Comparison of ENCODE assay signal across 9 cellular contexts in the genomic region with DNA sequence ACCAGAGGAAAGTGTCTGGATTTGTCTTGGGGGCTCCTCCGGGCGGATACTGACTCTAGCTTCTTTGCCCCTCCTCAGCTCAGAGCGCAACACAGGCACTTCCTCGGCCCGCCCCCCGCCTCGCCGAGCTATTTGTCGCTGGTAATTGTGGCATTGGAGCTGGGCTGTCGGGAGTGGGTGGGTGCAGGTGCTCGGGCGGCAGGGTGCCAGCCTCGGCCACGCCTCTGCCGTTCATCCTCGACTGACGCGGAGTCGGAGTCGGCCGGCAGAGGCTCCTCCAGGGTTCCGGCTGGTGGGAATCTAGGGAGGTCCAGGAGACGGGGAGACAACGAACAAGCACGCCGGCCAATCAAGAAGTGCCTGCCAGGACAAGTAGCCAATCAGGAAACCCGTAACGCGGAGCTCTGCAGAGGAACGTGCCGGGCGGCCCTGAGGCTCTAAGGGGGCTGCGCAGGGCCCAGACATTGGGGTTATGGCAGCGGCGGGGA. TPM values are rescaled to one million over a fixed set of nuclear protein-coding genes. Genes with fewer than 3 reads are reported as not detected.
A peak's percentile ranks its signal among the peaks of the same experiment; 100 is the strongest.
DNase-seq lines count a peak whose midpoint lies in the region; ATAC-seq and TF ChIP-seq lines count a peak whose summit lies in the region.
"Had no signal": no experiment of that assay in that cellular context is flagged by ENCODE, and none has a peak within 500 bp of the region (broad histone marks: within the 10 kb centered on the region; RNA-seq: fewer than 3 reads in every experiment).

No MANE protein-coding gene starts in this region.

- BruUV-seq in HCT116 (replicated peaks; lab: Mats Ljungman, UMichigan): no TSS peak

- no peak for TF ChIP-seq POLR2A in HCT116 (IDR thresholded peaks at IDR 0.05; ENCODE audit: borderline replicate concordance, extremely low read depth, insufficient read depth, insufficient read length)

- H3K27me3 ChIP-seq in HCT116 (ENCODE audit: insufficient read depth, low read length): no peaks in the 10 kb centered on the region
- peaks cover 0 to 2% (median 0%) of the 10 kb centered on the region in 3 experiments for H3K27me3 ChIP-seq in neuronal stem cell (ENCODE audit: control insufficient read depth in 3 of 3, insufficient read depth in 3 of 3, low read depth in 1 of 3, low read length in 3 of 3)

- H3K14ac ChIP-seq in neuronal stem cell (ENCODE audit: low read length): no peak overlapping the region

- H3K79me2 ChIP-seq in HCT116 (ENCODE audit: insufficient read depth, low read length): no peaks in the 10 kb centered on the region

- no CpG with 5 or more reads among the region's 35 CpGs for WGBS in neuronal stem cell (ENCODE audit: extremely low coverage in 2 of 2, insufficient read length in 2 of 2, insufficient replicate concordance in 1 of 2), 2 donors

- POLR2A ChIA-PET in HCT116 (lab: Charles Lee): no interaction called here

- DNase-seq in 8988T (peak; percentile 93), HCT116 (ENCODE audit: low read depth, low spot score) (no peak), NCI-H748 (lab: John Stamatoyannopoulos, UW; ENCODE audit: unreplicated experiment) (peak; percentile 93), fibroblast of villous mesenchyme (ENCODE audit: low read depth) (peak; percentile 82), neuronal stem cell (ENCODE audit: low spot score) (peak; percentile 56)
- peak; percentile 73 for DNase-seq in activated effector memory CD4-positive, alpha-beta T cell treated with anti-CD3 and anti-CD28 coated beads, Interleukin-2, amount 50 U/mL, for 16 hours

- no peak overlapping the region for H3K9ac ChIP-seq in HCT116 (ENCODE audit: low read length)
- no peak overlapping the region for H3K9ac ChIP-seq in neuronal stem cell (ENCODE audit: low read depth, low read length, poor library complexity)

- no peaks in the 10 kb centered on the region for H3K79me1 ChIP-seq in neuronal stem cell (ENCODE audit: low read depth, low read length)

- H3K18ac ChIP-seq in neuronal stem cell (ENCODE audit: low read length): no peak overlapping the region

- no peak overlapping the region for H2AK5ac ChIP-seq in neuronal stem cell (ENCODE audit: low read depth, low read length)

- TF ChIP-seq CTCF in HCT116 (IDR thresholded peaks at IDR 0.05 in 2 of 3, conservative IDR thresholded peaks at IDR 0.05 in 1 of 3; ENCODE audit: borderline replicate concordance in 1 of 3, insufficient read depth in 1 of 3, low read depth in 2 of 3, low read length in 2 of 3) (no peak), fibroblast of villous mesenchyme (IDR thresholded peaks at IDR 0.05; ENCODE audit: insufficient read depth, low read depth, low read length) (no peak)

- no peaks in the 10 kb centered on the region for H3K4me1 ChIP-seq in HCT116 (ENCODE audit: control insufficient read depth in 1 of 2, insufficient read depth in 2 of 2, low read length in 2 of 2)
- H3K4me1 ChIP-seq in neuronal stem cell (ENCODE audit: control insufficient read depth in 2 of 2, insufficient read depth in 1 of 2, low read depth in 1 of 2, low read length in 2 of 2): peaks cover 2 to 6% of the 10 kb centered on the region in 2 donors

- H2BK15ac ChIP-seq in neuronal stem cell (ENCODE audit: low read length): no peak overlapping the region

- H3K36me3 ChIP-seq in HCT116 (ENCODE audit: control insufficient read depth in 1 of 2, insufficient read depth in 2 of 2, low read length in 2 of 2) (no peaks in the 10 kb centered on the region), neuronal stem cell (replicated peaks in 1 of 2; ENCODE audit: control insufficient read depth in 2 of 2, insufficient read depth in 2 of 2, low read length in 2 of 2) (no peaks in the 10 kb centered on the region)

- no peak overlapping the region for H3K4me2 ChIP-seq in HCT116 (ENCODE audit: low read length)
- H3K4me2 ChIP-seq in neuronal stem cell (ENCODE audit: insufficient read depth, low read length, poor library complexity, severe bottlenecking): peak overlapping the region; percentile 62

- CTCF ChIA-PET in HCT116 (lab: Charles Lee): no interaction called here

- H2BK12ac ChIP-seq in neuronal stem cell (ENCODE audit: low read length): no peak overlapping the region

- intact Hi-C loops in HCT116 (cut with micrococcal nuclease): no loop called here

- TF ChIP-seq RAD21 in HCT116 (IDR thresholded peaks at IDR 0.05; ENCODE audit: low read depth): no peak

- no peak overlapping the region for H3K4me3 ChIP-seq in HCT116 (replicated peaks in 1 of 2; ENCODE audit: low read depth in 1 of 2, low read length in 2 of 2)
- peak overlapping the region; percentile 50 for H3K4me3 ChIP-seq in fibroblast of villous mesenchyme (ENCODE audit: low read depth, low read length)
- peak overlapping the region; percentile 45 to 75 for H3K4me3 ChIP-seq in neuronal stem cell (ENCODE audit: low read length in 2 of 2)

- no peak overlapping the region for H4K91ac ChIP-seq in neuronal stem cell (ENCODE audit: low read depth, low read length, poor library complexity)

- H3K4ac ChIP-seq in neuronal stem cell (ENCODE audit: low read length): no peak overlapping the region

- no peaks in the 10 kb centered on the region for H3K9me2 ChIP-seq in HCT116 (ENCODE audit: insufficient read depth)

- ATAC-seq in HCT116 (peak; percentile 64), esophagus mucosa (no peak), GM18873 (IDR thresholded peaks at IDR 0.05; ENCODE audit: low FRiP score, unreplicated experiment) (no peak)

- H4K20me1 ChIP-seq in HCT116 (ENCODE audit: insufficient read depth): no peaks in the 10 kb centered on the region

- H4K8ac ChIP-seq in neuronal stem cell (ENCODE audit: low read depth, low read length): no peak overlapping the region

- H3K9me3 ChIP-seq in HCT116 (ENCODE audit: control insufficient read depth in 1 of 2, insufficient read depth in 1 of 2, low read depth in 1 of 2, low read length in 2 of 2) (no peaks in the 10 kb centered on the region), neuronal stem cell (replicated peaks in 1 of 2; ENCODE audit: control insufficient read depth in 2 of 2, insufficient read depth in 1 of 2, low read depth in 1 of 2, low read length in 2 of 2) (no peaks in the 10 kb centered on the region)

- no peak overlapping the region for H3K23ac ChIP-seq in neuronal stem cell (ENCODE audit: low read depth, low read length, poor library complexity)

- H2BK120ac ChIP-seq in neuronal stem cell (ENCODE audit: low read depth, low read length): no peak overlapping the region

- no peak overlapping the region for H2BK5ac ChIP-seq in neuronal stem cell (ENCODE audit: low read length)

- no peak overlapping the region for H3K27ac ChIP-seq in HCT116 (ENCODE audit: low read depth, low read length)
- no peak overlapping the region for H3K27ac ChIP-seq in neuronal stem cell (replicated peaks; ENCODE audit: low read length)
- H3K27ac ChIP-seq: epithelial cell of prostate had no signal

- RAD21 ChIA-PET in HCT116 (lab: Charles Lee; ENCODE audit: low non-redundant PET in 1 of 2, low total read pairs in 2 of 2, uncharacterized antibody in 2 of 2, unreplicated experiment in 2 of 2): no interaction called here

- H2AFZ ChIP-seq in HCT116 (ENCODE audit: low read depth, low read length, poor library complexity, severe bottlenecking): no peak overlapping the region
- H2AFZ ChIP-seq in neuronal stem cell (ENCODE audit: low read length): peak overlapping the region; percentile 82

TF ChIP-seq in HCT116, 20 proteins besides CTCF, POLR2A, EP300 and RAD21 (continues in another document):
- TF ChIP-seq, protein P1, sequence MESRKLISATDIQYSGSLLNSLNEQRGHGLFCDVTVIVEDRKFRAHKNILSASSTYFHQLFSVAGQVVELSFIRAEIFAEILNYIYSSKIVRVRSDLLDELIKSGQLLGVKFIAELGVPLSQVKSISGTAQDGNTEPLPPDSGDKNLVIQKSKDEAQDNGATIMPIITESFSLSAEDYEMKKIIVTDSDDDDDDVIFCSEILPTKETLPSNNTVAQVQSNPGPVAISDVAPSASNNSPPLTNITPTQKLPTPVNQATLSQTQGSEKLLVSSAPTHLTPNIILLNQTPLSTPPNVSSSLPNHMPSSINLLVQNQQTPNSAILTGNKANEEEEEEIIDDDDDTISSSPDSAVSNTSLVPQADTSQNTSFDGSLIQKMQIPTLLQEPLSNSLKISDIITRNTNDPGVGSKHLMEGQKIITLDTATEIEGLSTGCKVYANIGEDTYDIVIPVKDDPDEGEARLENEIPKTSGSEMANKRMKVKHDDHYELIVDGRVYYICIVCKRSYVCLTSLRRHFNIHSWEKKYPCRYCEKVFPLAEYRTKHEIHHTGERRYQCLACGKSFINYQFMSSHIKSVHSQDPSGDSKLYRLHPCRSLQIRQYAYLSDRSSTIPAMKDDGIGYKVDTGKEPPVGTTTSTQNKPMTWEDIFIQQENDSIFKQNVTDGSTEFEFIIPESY (IDR thresholded peaks at IDR 0.05; ENCODE audit: extremely low read depth, insufficient replicate concordance, low read length): no peak
- no peak for TF ChIP-seq EZH2phosphoT487 (IDR thresholded peaks at IDR 0.05; ENCODE audit: borderline replicate concordance)
- no peak for TF ChIP-seq EGR1 (IDR thresholded peaks at IDR 0.05; ENCODE audit: low read depth)
- TF ChIP-seq CEBPB (IDR thresholded peaks at IDR 0.05; ENCODE audit: low read depth): no peak
- no peak for TF ChIP-seq ZNF274 (IDR thresholded peaks at IDR 0.05; ENCODE audit: low read depth, low read length)
- TF ChIP-seq SRF (IDR thresholded peaks at IDR 0.05; ENCODE audit: low read depth): no peak

RNA-seq across cellular contexts. Expression of gene SYN1, which starts 3.9 kb away (rescaled TPM):
- total RNA-seq in HCT116 (2021; ENCODE audit: unreplicated experiment) (0.86 TPM), fibroblast of villous mesenchyme (0.32 TPM in 1 of 2 replicates, not detected in the other), esophagus mucosa (0.16 TPM)
- 0.30 and 0.40 TPM in 2 replicates for polyA plus RNA-seq in HCT116 (2012)
- 3.6 TPM for polyA plus RNA-seq in neuronal stem cell (2013, experiment 1 of 2)
- 4.0 TPM for polyA plus RNA-seq in neuronal stem cell (2013, experiment 2 of 2)

RNA-seq across cellular contexts. Expression of gene CFP, which starts 6.1 kb away (rescaled TPM):
- total RNA-seq in HCT116 (2021; ENCODE audit: unreplicated experiment) (1.3 TPM), fibroblast of villous mesenchyme (under 0.01 and 0.32 TPM in 2 replicates), esophagus mucosa (0.48 TPM)
- polyA plus RNA-seq in HCT116 (2012): 0.99 and 1.0 TPM in 2 replicates
- polyA plus RNA-seq in neuronal stem cell (2013, experiment 1 of 2): 0.25 TPM
- 0.24 TPM for polyA plus RNA-seq in neuronal stem cell (2013, experiment 2 of 2)

RNA-seq across cellular contexts. Expression of gene ELK1, which starts 26.8 kb away (rescaled TPM):
- total RNA-seq in HCT116 (2021; ENCODE audit: unreplicated experiment) (57.0 TPM), fibroblast of villous mesenchyme (21.2 and 22.5 TPM in 2 replicates), esophagus mucosa (17.5 TPM)
- polyA plus RNA-seq in HCT116 (2012): 25.2 and 26.1 TPM in 2 replicates
- polyA plus RNA-seq in neuronal stem cell (2013, experiment 1 of 2): 28.0 TPM
- polyA plus RNA-seq in neuronal stem cell (2013, experiment 2 of 2): 28.5 TPM

RNA-seq across cellular contexts. Expression of gene UXT, which starts 35.4 kb away (rescaled TPM):
- total RNA-seq in HCT116 (2021; ENCODE audit: unreplicated experiment) (106 TPM), fibroblast of villous mesenchyme (91.5 and 101 TPM in 2 replicates), esophagus mucosa (67.5 TPM)
- polyA plus RNA-seq in HCT116 (2012): 175 and 192 TPM in 2 replicates
- 125 TPM for polyA plus RNA-seq in neuronal stem cell (2013, experiment 1 of 2)
- 121 TPM for polyA plus RNA-seq in neuronal stem cell (2013, experiment 2 of 2)

RNA-seq across cellular contexts. Expression of gene TIMP1, which starts 41.3 kb away (rescaled TPM):
- total RNA-seq in HCT116 (2021; ENCODE audit: unreplicated experiment) (225 TPM), fibroblast of villous mesenchyme (331 and 493 TPM in 2 replicates), esophagus mucosa (51.4 TPM)
- 464 and 491 TPM in 2 replicates for polyA plus RNA-seq in HCT116 (2012)
- 75.3 TPM for polyA plus RNA-seq in neuronal stem cell (2013, experiment 1 of 2)
- 72.6 TPM for polyA plus RNA-seq in neuronal stem cell (2013, experiment 2 of 2)

Comparison
In these comparisons a context has a peak if more than half of its experiments do, and no peak if none do; other contexts are left out.
1. H3K4me3 ChIP-seq: peak in fibroblast of villous mesenchyme (single experiment) and neuronal stem cell (2 of 2); none in HCT116 (0 of 2).